ENCODE assay signal across 13 cellular contexts in genomic region chr17:2797632-2798031, GRCh38. TPM values are rescaled to one million over a fixed set of nuclear protein-coding genes. Genes with fewer than 3 reads are reported as not detected.
DNase-seq lines count a peak whose midpoint lies in the region; ATAC-seq lines count a peak whose summit lies in the region.
"Had no signal": no experiment of that assay in that cellular context is flagged by ENCODE, and none has a peak within 500 bp of the region (broad histone marks: within the 10 kb centered on the region; RNA-seq: fewer than 3 reads in every experiment).

No MANE protein-coding gene starts in this region.

- H3K27me3 ChIP-seq in CD4-positive, CD25-positive, alpha-beta regulatory T cell (ENCODE audit: control insufficient read depth, insufficient read depth, low read length), result no peaks in the 10 kb centered on the region
- no peaks in the 10 kb centered on the region for H3K27me3 ChIP-seq in mucosa of rectum (ENCODE audit: control insufficient read depth in 2 of 2, insufficient read depth in 2 of 2, low read length in 2 of 2)

- H3K36me3 ChIP-seq in CD4-positive, CD25-positive, alpha-beta regulatory T cell (ENCODE audit: control insufficient read depth, insufficient read depth, low read length), result peaks cover 12% of the 10 kb centered on the region
- peaks cover 2 to 6% of the 10 kb centered on the region in 2 donors for H3K36me3 ChIP-seq in mucosa of rectum (ENCODE audit: control insufficient read depth in 2 of 2, insufficient read depth in 2 of 2, low read length in 2 of 2)

- peaks cover 67% of the 10 kb centered on the region for H3K4me1 ChIP-seq in CD4-positive, CD25-positive, alpha-beta regulatory T cell (ENCODE audit: control insufficient read depth, insufficient read depth, low read length, poor library complexity, severe bottlenecking)
- H3K4me1 ChIP-seq in mucosa of rectum (ENCODE audit: control insufficient read depth in 2 of 2, insufficient read depth in 2 of 2, low read length in 2 of 2), result peaks cover 28 to 33% of the 10 kb centered on the region in 2 donors

- peaks cover 14 to 86% (median 52%) of the 10 kb centered on the region in 4 donors for H3K4me1 Mint-ChIP-seq in CD4-positive, CD25-positive, alpha-beta regulatory T cell
- H3K4me1 Mint-ChIP-seq in T-cell, result peaks cover 70 to 82% (median 70%) of the 10 kb centered on the region in 3 donors

- H3K27me3 Mint-ChIP-seq in CD4-positive, CD25-positive, alpha-beta regulatory T cell, result peaks cover 4% of the 10 kb centered on the region
- H3K27me3 Mint-ChIP-seq in T-cell, result no peaks in the 10 kb centered on the region

- no peak for DNase-seq in CD4-positive, CD25-positive, alpha-beta regulatory T cell
- peak; percentile 16 for DNase-seq in DMS 273 treated with DMSO at 0.1 percent for 48 hours (lab: John Stamatoyannopoulos, UW)
- DNase-seq in T-cell, result no peak
- DNase-seq in hypothalamus (lab: John Stamatoyannopoulos, UW), result no peak
- DNase-seq: Calu3, NCI-H187 treated with DMSO at 0.1 percent for 48 hours, SW 1271 had no signal

- H3K27ac ChIP-seq in CD4-positive, CD25-positive, alpha-beta regulatory T cell (ENCODE audit: insufficient read depth, low read length, poor library complexity, severe bottlenecking), result no peak overlapping the region
- peak overlapping the region; percentile 74 to 75 for H3K27ac ChIP-seq in mucosa of rectum (ENCODE audit: low read depth in 2 of 2, low read length in 2 of 2)

- H3K9me3 ChIP-seq in CD4-positive, CD25-positive, alpha-beta regulatory T cell (ENCODE audit: control insufficient read depth in 2 of 2, low read length in 2 of 2), result no peaks in the 10 kb centered on the region
- no peaks in the 10 kb centered on the region for H3K9me3 ChIP-seq in mucosa of rectum (ENCODE audit: control insufficient read depth in 2 of 2, low read length in 2 of 2)

- H3K27ac Mint-ChIP-seq in CD4-positive, CD25-positive, alpha-beta regulatory T cell, result peak overlapping the region; percentile 48 to 90 (median 65)
- peak overlapping the region; percentile 17 to 71 for H3K27ac Mint-ChIP-seq in T-cell
- H3K27ac Mint-ChIP-seq: endodermal cell had no signal

- peaks cover 0 to 2% (median 0%) of the 10 kb centered on the region in 7 donors for H3K9me3 Mint-ChIP-seq in CD4-positive, CD25-positive, alpha-beta regulatory T cell
- H3K9me3 Mint-ChIP-seq in T-cell, result no peaks in the 10 kb centered on the region
- H3K9me3 Mint-ChIP-seq: endodermal cell had no signal

- peaks cover 19% of the 10 kb centered on the region for H3K36me3 Mint-ChIP-seq in CD4-positive, CD25-positive, alpha-beta regulatory T cell
- H3K36me3 Mint-ChIP-seq in T-cell, result peaks cover 12% of the 10 kb centered on the region

- peak overlapping the region; percentile 94 to 100 (median 96) for H3K4me3 Mint-ChIP-seq in CD4-positive, CD25-positive, alpha-beta regulatory T cell
- H3K4me3 Mint-ChIP-seq in T-cell, result peak overlapping the region; percentile 76 to 90 (median 81)
- H3K4me3 Mint-ChIP-seq: endodermal cell had no signal

- H3K4me3 ChIP-seq in CD4-positive, CD25-positive, alpha-beta regulatory T cell (ENCODE audit: low read depth, low read length), result peak overlapping the region; percentile 84
- peak overlapping the region; percentile 51 to 71 for H3K4me3 ChIP-seq in mucosa of rectum (ENCODE audit: low read length in 2 of 2)

- CTCF ChIA-PET in T-cell (lab: Charles Lee), result interaction anchor here (0.5 to 2.4 kb wide), 3 partner anchors 17 to 208 kb away, joined by 4 to 42 read pairs (median 6); no protein-coding TSS in a partner anchor

- H3K9ac ChIP-seq in mucosa of rectum (ENCODE audit: low read depth in 1 of 2, low read length in 2 of 2), result peak overlapping the region; percentile 43 to 69

- POLR2A ChIA-PET in T-cell (lab: Charles Lee), result no interaction called here

- ATAC-seq in CD4-positive, CD25-positive, alpha-beta regulatory T cell (ENCODE audit: low read depth in 2 of 2), result no peak
- no peak for ATAC-seq in T-cell (replicated peaks in 1 of 4)
- no peak for ATAC-seq in GM21619 (IDR thresholded peaks at IDR 0.05; ENCODE audit: unreplicated experiment)
- ATAC-seq in HG03378 (IDR thresholded peaks at IDR 0.05; ENCODE audit: unreplicated experiment), result no peak
- ATAC-seq: HepG2 had no signal

RNA-seq across cellular contexts. Expression of gene RAP1GAP2, which starts 1.4 kb away (rescaled TPM):
- 87.6 TPM for total RNA-seq in CD4-positive, CD25-positive, alpha-beta regulatory T cell
- 1 to 10 TPM; 2.7 to 5.8 (median 4.8) TPM for polyA plus RNA-seq in CD4-positive, CD25-positive, alpha-beta regulatory T cell
- total RNA-seq in T-cell, result 10 to 100 TPM in 4 of 5 donors, 1 to 10 TPM in 1; 8.0 to 77.7 (median 13.3) TPM

RNA-seq across cellular contexts. Expression of gene CCDC92B, which starts 48.2 kb away (rescaled TPM):
- 0.12 TPM for total RNA-seq in CD4-positive, CD25-positive, alpha-beta regulatory T cell
- polyA plus RNA-seq in CD4-positive, CD25-positive, alpha-beta regulatory T cell, result not detected
- total RNA-seq in T-cell, result under 1 TPM in 4 of 5 donors, not detected in 1; 0.13 to 0.53 (median 0.27) TPM
- total RNA-seq: Calu3, HepG2, renal cortical epithelial cell had no signal
- polyA plus RNA-seq: HepG2 had no signal
